In genomic region chr4:105194328-105195231, GRCh38 we compare ENCODE assay signal across 10 cellular contexts.
A peak's percentile ranks its signal among the peaks of the same experiment; 100 is the strongest.
DNase-seq lines count a peak whose midpoint lies in the region; ATAC-seq and TF ChIP-seq lines count a peak whose summit lies in the region.
"Had no signal": no experiment of that assay in that cellular context is flagged by ENCODE, and none has a peak within 500 bp of the region (broad histone marks: within the 10 kb centered on the region; RNA-seq: fewer than 3 reads in every experiment).

No MANE protein-coding gene starts in this region.

- H3K4me3 ChIP-seq in fibroblast of mammary gland (ENCODE audit: control insufficient read depth, low read depth, low read length): no peak overlapping the region

- TF ChIP-seq CTCF in fibroblast of mammary gland (conservative IDR thresholded peaks at IDR 0.05; ENCODE audit: control insufficient read depth, insufficient read depth, low read depth, low read length): no peak

- DNase-seq in fibroblast of mammary gland (ENCODE audit: low read depth): peak; percentile 45
- DNase-seq in DMS 273 treated with DMSO at 0.1 percent for 48 hours (lab: John Stamatoyannopoulos, UW): no peak
- DNase-seq in inferior parietal cortex (ENCODE audit: extremely low spot score): no peak
- DNase-seq in GDM1 (lab: John Stamatoyannopoulos, UW): no peak
- DNase-seq in DMS114 treated with DMSO at 0.1 percent for 48 hours (lab: John Stamatoyannopoulos, UW; ENCODE audit: unreplicated experiment): no peak
- DNase-seq: nucleus accumbens, WERI-Rb-1 had no signal

- ATAC-seq in GM18517 (IDR thresholded peaks at IDR 0.05; ENCODE audit: unreplicated experiment): peak; percentile 96
- ATAC-seq in GM21528 (IDR thresholded peaks at IDR 0.05; ENCODE audit: low FRiP score, unreplicated experiment): peak; percentile 93
- ATAC-seq in HG03432 (IDR thresholded peaks at IDR 0.05; ENCODE audit: unreplicated experiment): peak; percentile 89
